ENCODE assay signal across 17 cellular contexts in genomic region chr4:15753786-15754185, GRCh38. TPM values are rescaled to one million over a fixed set of nuclear protein-coding genes. Genes with fewer than 3 reads are reported as not detected.
A peak's percentile ranks its signal among the peaks of the same experiment; 100 is the strongest.
DNase-seq lines count a peak whose midpoint lies in the region; ATAC-seq, FAIRE-seq and TF ChIP-seq lines count a peak whose summit lies in the region.
"Had no signal": no experiment of that assay in that cellular context is flagged by ENCODE, and none has a peak within 500 bp of the region (broad histone marks: within the 10 kb centered on the region; RNA-seq: fewer than 3 reads in every experiment).

No MANE protein-coding gene starts in this region.

- H4K20me1 ChIP-seq in BLaER1 (no peaks in the 10 kb centered on the region), Karpas-422 (ENCODE audit: insufficient read depth, low read depth, low read length) (no peaks in the 10 kb centered on the region)

- H3K4me1 Mint-ChIP-seq in HFFc6 (ENCODE audit: low read depth): peaks cover 36% of the 10 kb centered on the region
- H3K4me1 Mint-ChIP-seq: GM23338 had no signal

- H3K4me3 ChIP-seq in BLaER1 (peak overlapping the region; percentile 61), right lobe of liver (no peak overlapping the region), small intestine (ENCODE audit: low read depth in 1 of 2, low read length in 2 of 2) (no peak overlapping the region), Karpas-422 (ENCODE audit: low read length) (no peak overlapping the region)
- H3K4me3 ChIP-seq: colonic mucosa, GM23338 had no signal

- H3K4me2 ChIP-seq in BLaER1 (peak overlapping the region; percentile 88), Karpas-422 (ENCODE audit: low read depth, low read length, poor library complexity, severe bottlenecking) (no peak overlapping the region)
- H3K4me2 ChIP-seq: GM23338 had no signal

- H3K9me3 ChIP-seq in BLaER1 (peaks cover 8% of the 10 kb centered on the region; the same call in 1 of the 2 replicates), right lobe of liver (no peaks in the 10 kb centered on the region), small intestine (ENCODE audit: control insufficient read depth, low read depth) (no peaks in the 10 kb centered on the region), Karpas-422 (ENCODE audit: low read length) (no peaks in the 10 kb centered on the region)
- H3K9me3 ChIP-seq: BE2C, colonic mucosa had no signal

- peak overlapping the region; percentile 10; the same call in 1 of the 2 replicates for H3K27ac Mint-ChIP-seq in HFFc6
- H3K27ac Mint-ChIP-seq: GM23338, progenitor cell of endocrine pancreas had no signal

- no peak overlapping the region for H2AFZ ChIP-seq in Karpas-422 (ENCODE audit: low read length)
- H2AFZ ChIP-seq: GM23338 had no signal

- no peaks in the 10 kb centered on the region for H3K27me3 ChIP-seq in BLaER1
- no peaks in the 10 kb centered on the region for H3K27me3 ChIP-seq in right lobe of liver
- H3K27me3 ChIP-seq in small intestine (ENCODE audit: control insufficient read depth in 2 of 2, insufficient read depth in 2 of 2, low read length in 2 of 2): no peaks in the 10 kb centered on the region
- H3K27me3 ChIP-seq in Karpas-422 (ENCODE audit: low read length): no peaks in the 10 kb centered on the region
- H3K27me3 ChIP-seq: BE2C, colonic mucosa had no signal

- FAIRE-seq in small intestine (lab: Jason Lieb, UNC): no peak
- FAIRE-seq: TTC549 had no signal

- peak; percentile 85 to 95 (median 92) for ATAC-seq in right lobe of liver
- no peak for ATAC-seq in GM21515 (IDR thresholded peaks at IDR 0.05; ENCODE audit: unreplicated experiment)
- no peak for ATAC-seq in GM21381 (IDR thresholded peaks at IDR 0.05; ENCODE audit: unreplicated experiment)
- ATAC-seq: GM23338, Panc1 had no signal

- 46% methylated on average over 2 of the region's 4 CpGs for WGBS in right lobe of liver (ENCODE audit: insufficient coverage, low coverage, low lambda C conversion rate, missing lambda C conversion rate)
- 45 to 56% (median 55%) methylated on average over 4 of the region's 4 CpGs for WGBS in small intestine, 3 donors

- H3K79me2 ChIP-seq in Karpas-422 (ENCODE audit: low read length): no peaks in the 10 kb centered on the region

- H3K9me3 Mint-ChIP-seq in HFFc6: no peaks in the 10 kb centered on the region
- H3K9me3 Mint-ChIP-seq: GM23338 had no signal

- intact Hi-C loops in right lobe of liver (cut with DNase I): no loop called here

- H3K27ac ChIP-seq in BLaER1 (peak overlapping the region; percentile 86), right lobe of liver (no peak overlapping the region), small intestine (ENCODE audit: low read depth in 1 of 2, low read length in 1 of 2) (peak overlapping the region in 1 of 2 donors; percentile 29), Karpas-422 (ENCODE audit: low read length) (no peak overlapping the region)
- H3K27ac ChIP-seq: colonic mucosa had no signal

- no peaks in the 10 kb centered on the region for H3K9me2 ChIP-seq in Karpas-422 (replicated peaks; ENCODE audit: insufficient read depth, low read length)

- no peak for TF ChIP-seq CTCF in HFFc6 (IDR thresholded peaks at IDR 0.05)
- no peak for TF ChIP-seq CTCF in right lobe of liver (IDR thresholded peaks at IDR 0.05)

- H3K4me3 Mint-ChIP-seq in HFFc6: peak overlapping the region; percentile 40; the same call in 1 of the 2 replicates
- H3K4me3 Mint-ChIP-seq: GM23338 had no signal

- H3K36me3 ChIP-seq in BLaER1 (no peaks in the 10 kb centered on the region), right lobe of liver (no peaks in the 10 kb centered on the region), small intestine (ENCODE audit: control insufficient read depth in 2 of 2, insufficient read depth in 2 of 2, low read length in 2 of 2) (peaks cover 0 to 2% of the 10 kb centered on the region in 2 donors), Karpas-422 (ENCODE audit: insufficient read depth, low read length) (no peaks in the 10 kb centered on the region)
- H3K36me3 ChIP-seq: BE2C, colonic mucosa had no signal

- H3K27me3 Mint-ChIP-seq in HFFc6 (ENCODE audit: insufficient read depth): peaks cover 19% of the 10 kb centered on the region
- H3K27me3 Mint-ChIP-seq: progenitor cell of endocrine pancreas had no signal

- TF ChIP-seq POLR2A in right lobe of liver (IDR thresholded peaks at IDR 0.05): no peak

- no peaks in the 10 kb centered on the region for H3K36me3 Mint-ChIP-seq in HFFc6 (ENCODE audit: low read depth)

- no peak for DNase-seq in HFFc6
- DNase-seq in amniotic epithelial cell (ENCODE audit: low read depth): peak; percentile 66
- peak; percentile 61 to 66 (median 63) for DNase-seq in right lobe of liver
- DNase-seq in small intestine: no peak
- no peak for DNase-seq in Karpas-422
- DNase-seq: BE2C, colonic mucosa, KG1, mammary epithelial cell, trophoblast cell had no signal

- peaks cover 47% of the 10 kb centered on the region for H3K4me1 ChIP-seq in BLaER1
- no peaks in the 10 kb centered on the region for H3K4me1 ChIP-seq in right lobe of liver
- H3K4me1 ChIP-seq in small intestine (ENCODE audit: control insufficient read depth in 2 of 2, insufficient read depth in 1 of 2, low read depth in 1 of 2, low read length in 1 of 2): no peaks in the 10 kb centered on the region
- H3K4me1 ChIP-seq in Karpas-422 (ENCODE audit: low read length): no peaks in the 10 kb centered on the region
- H3K4me1 ChIP-seq: BE2C, colonic mucosa had no signal

- H3K9ac ChIP-seq in BLaER1 (peak overlapping the region; percentile 60), Karpas-422 (ENCODE audit: low read length) (no peak overlapping the region)

RNA-seq across cellular contexts. Expression of gene CD38, which starts 24.3 kb away (rescaled TPM):
- total RNA-seq in HFFc6 (2021; fragmentation: NEBNext Ultra II Directional; extraction: Animal tissue kit (Norgen Biotek cat#: 25700)): under 1 TPM in 3 of 6 experiments, not detected in 3; 0.07 to 0.15 (median 0.07) TPM
- total RNA-seq in right lobe of liver: 1 to 10 TPM in 4 of 6 experiments, under 1 TPM in 2; 0.74 to 8.4 (median 3.3) TPM
- 1 to 10 TPM in 2 of 3 donors, under 1 TPM in 1; under 0.01 to 2.5 (median 1.6) TPM for polyA plus RNA-seq in small intestine
- total RNA-seq in Karpas-422 (2014; rRNA removed; shearing (Covaris generic); ENCODE audit: low replicate concordance): 3.6 and 12.1 TPM in 2 replicates
- total RNA-seq: mammary epithelial cell, progenitor cell of endocrine pancreas had no signal

RNA-seq across cellular contexts. Expression of gene BST1, which starts 50.9 kb away (rescaled TPM):
- 1 to 10 TPM; 2.4 to 4.2 (median 2.8) TPM for total RNA-seq in HFFc6 (2021; fragmentation: NEBNext Ultra II Directional; extraction: Animal tissue kit (Norgen Biotek cat#: 25700))
- 1 to 10 TPM; 2.7 to 5.3 (median 4.3) TPM for total RNA-seq in right lobe of liver
- 10 to 100 TPM; 13.4 to 83.8 (median 74.7) TPM for polyA plus RNA-seq in small intestine
- total RNA-seq in Karpas-422 (2014; rRNA removed; shearing (Covaris generic); ENCODE audit: low replicate concordance): not detected in 2 replicates

Comparison
In these comparisons a context has a peak if more than half of its experiments do, and no peak if none do; other contexts are left out.
1. DNase-seq: peak in amniotic epithelial cell (single experiment) and right lobe of liver (3 of 3); none in HFFc6 (single experiment), small intestine (single experiment) and Karpas-422 (single experiment).
2. ATAC-seq: peak in right lobe of liver (4 of 4); none in GM21515 (single experiment) and GM21381 (single experiment).